12 cellular contexts compared by ENCODE assay signal in the genomic region with DNA sequence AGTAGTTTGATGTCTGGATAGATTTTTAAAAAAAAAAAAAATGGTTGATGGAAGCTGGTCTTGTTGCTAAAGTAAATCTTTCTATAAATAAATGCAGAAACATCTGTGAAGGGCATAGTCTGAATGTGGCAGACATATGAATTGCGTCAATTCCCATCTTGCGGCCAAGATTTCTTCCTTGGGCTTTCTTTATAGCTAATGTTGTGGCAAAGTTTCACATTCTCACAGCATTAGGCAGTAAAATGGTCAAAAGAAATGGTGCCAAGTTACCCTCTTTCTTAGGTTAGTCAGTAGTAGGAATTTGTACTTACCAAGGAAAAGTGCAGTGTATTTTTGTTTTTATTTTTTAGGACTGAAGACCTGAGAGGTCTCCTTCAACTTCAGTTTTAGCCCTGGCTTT. TPM values are rescaled to one million over a fixed set of nuclear protein-coding genes. Genes with fewer than 3 reads are reported as not detected.
DNase-seq lines count a peak whose midpoint lies in the region; ATAC-seq, FAIRE-seq and TF ChIP-seq lines count a peak whose summit lies in the region.
"Had no signal": no experiment of that assay in that cellular context is flagged by ENCODE, and none has a peak within 500 bp of the region (broad histone marks: within the 10 kb centered on the region; RNA-seq: fewer than 3 reads in every experiment).

No MANE protein-coding gene starts in this region.

- H3K4me2 ChIP-seq in astrocyte (ENCODE audit: low read length) = peak overlapping the region; percentile 77

- peaks cover 2% of the 10 kb centered on the region for H3K36me3 Mint-ChIP-seq in astrocyte (ENCODE audit: low read depth, unreplicated experiment)
- no peaks in the 10 kb centered on the region for H3K36me3 Mint-ChIP-seq in activated naive CD8-positive, alpha-beta T cell treated with anti-CD3 and anti-CD28 coated beads for 36 hours

- H3K36me3 ChIP-seq in astrocyte (ENCODE audit: insufficient read depth, low read length) = no peaks in the 10 kb centered on the region
- no peaks in the 10 kb centered on the region for H3K36me3 ChIP-seq in iPS-20b (ENCODE audit: insufficient read depth, low read depth, low read length)
- H3K36me3 ChIP-seq in upper lobe of right lung = no peaks in the 10 kb centered on the region

- H3K4me3 ChIP-seq in HFF-Myc (replicated peaks; ENCODE audit: low read depth, low read length) (no peak overlapping the region), astrocyte (ENCODE audit: insufficient read depth, low read depth, low read length) (no peak overlapping the region), iPS-20b (ENCODE audit: low read length) (no peak overlapping the region), upper lobe of right lung (no peak overlapping the region)

- H3K27me3 Mint-ChIP-seq in astrocyte (ENCODE audit: low read depth, unreplicated experiment) = no peaks in the 10 kb centered on the region
- H3K27me3 Mint-ChIP-seq in activated naive CD8-positive, alpha-beta T cell treated with anti-CD3 and anti-CD28 coated beads for 36 hours = peaks cover 8% of the 10 kb centered on the region

- H3K9ac ChIP-seq in astrocyte (ENCODE audit: low read length) (peak overlapping the region; percentile 81), iPS-20b (ENCODE audit: low read depth, low read length) (peak overlapping the region; percentile 46; the same call in 1 of the 2 replicates)

- H3K27ac ChIP-seq in astrocyte (ENCODE audit: low read depth, low read length) = peak overlapping the region; percentile 92
- H3K27ac ChIP-seq in iPS-20b (ENCODE audit: low read length) = peak overlapping the region; percentile 51
- H3K27ac ChIP-seq in upper lobe of right lung = peak overlapping the region; percentile 18

- H3K27ac Mint-ChIP-seq in astrocyte (ENCODE audit: unreplicated experiment) = no peak overlapping the region
- no peak overlapping the region for H3K27ac Mint-ChIP-seq in activated naive CD8-positive, alpha-beta T cell treated with anti-CD3 and anti-CD28 coated beads for 36 hours

- H3K27me3 ChIP-seq in astrocyte (ENCODE audit: insufficient read depth, low read length) = no peaks in the 10 kb centered on the region
- no peaks in the 10 kb centered on the region for H3K27me3 ChIP-seq in iPS-20b (ENCODE audit: insufficient read depth, low read length)
- H3K27me3 ChIP-seq in upper lobe of right lung = no peaks in the 10 kb centered on the region

- ATAC-seq in upper lobe of right lung = no peak

- H2AFZ ChIP-seq in astrocyte (ENCODE audit: low read depth, low read length) = no peak overlapping the region

- peaks cover 39% of the 10 kb centered on the region for H3K4me1 Mint-ChIP-seq in astrocyte (ENCODE audit: low read depth, unreplicated experiment)
- H3K4me1 Mint-ChIP-seq in activated naive CD8-positive, alpha-beta T cell treated with anti-CD3 and anti-CD28 coated beads for 36 hours = no peaks in the 10 kb centered on the region

- no peak overlapping the region for H3K4me3 Mint-ChIP-seq in astrocyte (ENCODE audit: unreplicated experiment)
- no peak overlapping the region for H3K4me3 Mint-ChIP-seq in activated naive CD8-positive, alpha-beta T cell treated with anti-CD3 and anti-CD28 coated beads for 36 hours

- DNase-seq in HFF-Myc (ENCODE audit: extremely low read depth, low read depth) (peak; percentile 89), astrocyte (ENCODE audit: low read depth) (peak; percentile 99), upper lobe of right lung (no peak), SKM-1 (lab: John Stamatoyannopoulos, UW; ENCODE audit: unreplicated experiment) (no peak), GDM1 (lab: John Stamatoyannopoulos, UW) (no peak)
- DNase-seq in activated naive CD8-positive, alpha-beta T cell treated with anti-CD3 and anti-CD28 coated beads for 36 hours = no peak
- DNase-seq: DMS79 treated with DMSO at 0.1 percent for 48 hours, glutamatergic neuron, KG1, NCI-H2107 had no signal

- peaks cover 94% of the 10 kb centered on the region for H3K79me2 ChIP-seq in astrocyte (ENCODE audit: insufficient read depth, low read length)

- no peaks in the 10 kb centered on the region for H4K20me1 ChIP-seq in astrocyte (ENCODE audit: insufficient read depth, low read length)

- no peak for TF ChIP-seq CTCF in HFF-Myc (IDR thresholded peaks at IDR 0.05; ENCODE audit: low read depth, low read length, missing control alignments)
- no peak for TF ChIP-seq CTCF in astrocyte (IDR thresholded peaks at IDR 0.05; ENCODE audit: insufficient read depth, low read depth, low read length)
- TF ChIP-seq CTCF in upper lobe of right lung (IDR thresholded peaks at IDR 0.05) = no peak

- no peaks in the 10 kb centered on the region for H3K9me3 Mint-ChIP-seq in astrocyte (ENCODE audit: unreplicated experiment)
- H3K9me3 Mint-ChIP-seq in activated naive CD8-positive, alpha-beta T cell treated with anti-CD3 and anti-CD28 coated beads for 36 hours = no peaks in the 10 kb centered on the region

- peak; percentile 93 for FAIRE-seq in astrocyte (lab: Jason Lieb, UNC)
- FAIRE-seq: TTC549 had no signal

- H3K4me1 ChIP-seq in astrocyte (ENCODE audit: insufficient read depth, low read length) (peaks cover 60% of the 10 kb centered on the region), iPS-20b (ENCODE audit: insufficient read depth, low read length) (peaks cover 51% of the 10 kb centered on the region), upper lobe of right lung (peaks cover 7% of the 10 kb centered on the region)

- no peaks in the 10 kb centered on the region for H3K9me3 ChIP-seq in astrocyte (ENCODE audit: insufficient read depth, low read depth, low read length)
- no peaks in the 10 kb centered on the region for H3K9me3 ChIP-seq in iPS-20b (ENCODE audit: insufficient read depth, low read depth, low read length)
- H3K9me3 ChIP-seq in upper lobe of right lung = no peaks in the 10 kb centered on the region

- intact Hi-C loops in upper lobe of right lung (cut with DNase I) = no loop called here

RNA-seq across cellular contexts. Expression of a gene that starts 35.8 kb away (rescaled TPM):
- 24.2 and 39.5 TPM in 2 replicates for total RNA-seq in astrocyte
- total RNA-seq in upper lobe of right lung = 85.7 TPM
- under 1 TPM in 1 of 2 experiments, not detected in 1; 0.18 TPM for total RNA-seq in activated naive CD8-positive, alpha-beta T cell treated with anti-CD3 and anti-CD28 coated beads for 36 hours

Comparison
In these comparisons a context has a peak if more than half of its experiments do, and no peak if none do; other contexts are left out.
1. DNase-seq: peak in HFF-Myc (single experiment) and astrocyte (single experiment); none in upper lobe of right lung (single experiment), activated naive CD8-positive, alpha-beta T cell treated with anti-CD3 and anti-CD28 coated beads for 36 hours (single experiment), SKM-1 (single experiment) and GDM1 (single experiment).
2. H3K27ac ChIP-seq: peak in every context shown above with its lines; median percentile 92 in astrocyte; 51 in iPS-20b; 18 in upper lobe of right lung.
3. RNA of a gene that starts 35.8 kb away (total RNA-seq): 85.7 TPM in upper lobe of right lung (single experiment) and 24.2 to 39.5 TPM in astrocyte; 0.18 TPM in activated naive CD8-positive, alpha-beta T cell treated with anti-CD3 and anti-CD28 coated beads for 36 hours; every median in the first group is over 10 times any median in the second.